19 cellular contexts compared by ENCODE assay signal in the genomic region with DNA sequence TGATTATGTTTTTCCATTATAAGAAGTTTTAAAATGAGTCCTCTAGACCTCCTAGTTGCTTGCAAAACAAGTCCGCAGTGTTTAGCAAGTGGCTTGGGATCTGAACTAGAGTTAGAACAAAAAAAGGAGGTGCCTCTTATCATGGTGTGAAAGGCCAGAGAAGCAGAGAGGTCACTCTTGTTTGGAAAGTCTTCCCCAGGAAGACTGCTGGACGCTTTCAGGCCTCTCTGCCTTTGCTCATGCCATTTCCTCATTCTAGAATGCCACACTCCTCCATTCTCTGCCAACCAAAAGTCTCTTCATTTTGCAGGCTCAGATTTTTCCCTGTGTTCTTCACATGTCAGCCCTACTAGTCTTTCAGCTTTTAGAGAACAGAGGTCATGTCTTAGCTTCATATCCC. TPM values are rescaled to one million over a fixed set of nuclear protein-coding genes. Genes with fewer than 3 reads are reported as not detected.
DNase-seq lines count a peak whose midpoint lies in the region; ATAC-seq and TF ChIP-seq lines count a peak whose summit lies in the region.
"Had no signal": no experiment of that assay in that cellular context is flagged by ENCODE, and none has a peak within 500 bp of the region (broad histone marks: within the 10 kb centered on the region; RNA-seq: fewer than 3 reads in every experiment).

No MANE protein-coding gene starts in this region.

- H3K27me3 Mint-ChIP-seq in nephron (ENCODE audit: low read depth) = no peaks in the 10 kb centered on the region

- H3K9ac ChIP-seq in Karpas-422 (ENCODE audit: low read length) = no peak overlapping the region

- H3K79me2 ChIP-seq in Karpas-422 (ENCODE audit: low read length) = peaks cover 87% of the 10 kb centered on the region

- H3K27me3 ChIP-seq in Karpas-422 (ENCODE audit: low read length) = no peaks in the 10 kb centered on the region

- peaks cover 5% of the 10 kb centered on the region; the same call in 1 of the 2 replicates for H4K20me1 ChIP-seq in Karpas-422 (ENCODE audit: insufficient read depth, low read depth, low read length)

- H3K4me2 ChIP-seq in Karpas-422 (ENCODE audit: low read depth, low read length, poor library complexity, severe bottlenecking) = no peak overlapping the region

- H3K9me3 Mint-ChIP-seq in nephron = peaks cover 3% of the 10 kb centered on the region

- no peak overlapping the region for H3K27ac ChIP-seq in Karpas-422 (ENCODE audit: low read length)
- H3K27ac ChIP-seq: 22Rv1 had no signal

- DNase-seq in Right ventricle myocardium inferior (ENCODE audit: missing footprints) = no peak
- DNase-seq in cardiac septum (ENCODE audit: low spot score) = no peak
- DNase-seq in left colon = no peak
- no peak for DNase-seq in hippocampal formation (lab: John Stamatoyannopoulos, UW)
- no peak for DNase-seq in Karpas-422
- DNase-seq: DMS 273 treated with DMSO at 0.1 percent for 48 hours, GDM1, KG1, MV-4-11, NCI-H1694 treated with DMSO at 0.1 percent for 48 hours, NCI-H2227 treated with DMSO at 0.1 percent for 48 hours, NCI-H510A treated with DMSO at 0.1 percent for 48 hours, NCI-H82, OCI-M1 had no signal

- peaks cover 8% of the 10 kb centered on the region for H3K36me3 Mint-ChIP-seq in nephron (ENCODE audit: low read depth)
- H3K36me3 Mint-ChIP-seq: CD14-positive monocyte had no signal

- H3K4me1 Mint-ChIP-seq in nephron = peaks cover 21% of the 10 kb centered on the region
- H3K4me1 Mint-ChIP-seq: CD14-positive monocyte had no signal

- H3K4me1 ChIP-seq in Karpas-422 (ENCODE audit: low read length) = peaks cover 16% of the 10 kb centered on the region

- peak overlapping the region; percentile 97 to 98 (median 98) for H3K27ac Mint-ChIP-seq in nephron
- H3K27ac Mint-ChIP-seq: CD14-positive monocyte had no signal

- intact Hi-C loops in Right ventricle myocardium inferior (cut with DNase I) (no loop called here), cardiac septum (cut with DNase I) (no loop called here), left colon (cut with DNase I, micrococcal nuclease) (no loop called here)

- no peak overlapping the region for H3K4me3 Mint-ChIP-seq in nephron
- H3K4me3 Mint-ChIP-seq: CD14-positive monocyte had no signal

- ATAC-seq in Right ventricle myocardium inferior (peak; percentile 10), left colon (peak; percentile 35), HG03469 (IDR thresholded peaks at IDR 0.05; ENCODE audit: unreplicated experiment) (no peak), HG03520 (IDR thresholded peaks at IDR 0.05; ENCODE audit: unreplicated experiment) (no peak)

- peaks cover 17% of the 10 kb centered on the region; the same call in 1 of the 2 replicates for H3K36me3 ChIP-seq in Karpas-422 (ENCODE audit: insufficient read depth, low read length)

- H2AFZ ChIP-seq in Karpas-422 (ENCODE audit: low read length) = no peak overlapping the region

- H3K4me3 ChIP-seq in Karpas-422 (ENCODE audit: low read length) = no peak overlapping the region

- TF ChIP-seq CTCF in nephron (IDR thresholded peaks at IDR 0.05; ENCODE audit: unreplicated experiment in 3 of 3) = no peak

- H3K9me3 ChIP-seq in Karpas-422 (ENCODE audit: low read length) = no peaks in the 10 kb centered on the region

- H3K9me2 ChIP-seq in Karpas-422 (replicated peaks; ENCODE audit: insufficient read depth, low read length) = no peaks in the 10 kb centered on the region; the same call in 1 of the 2 replicates

RNA-seq across cellular contexts. Expression of a gene that starts 14.9 kb away (rescaled TPM):
- total RNA-seq in Right ventricle myocardium inferior (58.7 TPM), cardiac septum (74.4 TPM), left colon (100 to 1,000 TPM; 266 to 282 TPM)
- 37.6 and 65.0 TPM in 2 replicates for total RNA-seq in Karpas-422 (2014; rRNA removed; shearing (Covaris generic); ENCODE audit: low replicate concordance)

Comparison
In these comparisons a context has a peak if more than half of its experiments do, and no peak if none do; other contexts are left out.
1. ATAC-seq: peak in Right ventricle myocardium inferior (single experiment) and left colon (single experiment); none in HG03469 (single experiment) and HG03520 (single experiment).